ENCODE assay signal across 8 cellular contexts in genomic region chr1:41802532-41803501, GRCh38.
DNase-seq lines count a peak whose midpoint lies in the region; ATAC-seq and TF ChIP-seq lines count a peak whose summit lies in the region.

No MANE protein-coding gene starts in this region.

- no peaks in the 10 kb centered on the region for H3K27me3 ChIP-seq in heart right ventricle
- no peaks in the 10 kb centered on the region for H3K27me3 ChIP-seq in thymus (ENCODE audit: control insufficient read depth, insufficient read depth)

- intact Hi-C loops in heart right ventricle (cut with DNase I): loop anchor here in 2 of 10 donors (10.0 kb wide), 3 partner anchors 112 to 372 kb away; partner anchors contain the start of gene HIVEP3 (in 1 of the 2)

- in situ Hi-C loops in G401 (cut with HindIII; ENCODE audit: low sequenced_read_pairs): no loop called here

- peak overlapping the region; percentile 93 for H3K27ac Mint-ChIP-seq in T-cell

- ATAC-seq in HG02885 (IDR thresholded peaks at IDR 0.05; ENCODE audit: poor library complexity, unreplicated experiment): peak; percentile 35
- peak; percentile 72 to 76 (median 74) for ATAC-seq in T-cell (replicated peaks in 1 of 4)
- ATAC-seq in heart right ventricle: peak; percentile 54 to 80 (median 58)

- POLR2A ChIA-PET in T-cell (lab: Charles Lee): interaction anchor here in 1 of 2 donors (1.2 kb wide), 1 partner anchor 8 kb away, joined by 3 read pairs; no protein-coding TSS in a partner anchor

- CTCF ChIA-PET in T-cell (lab: Charles Lee): interaction anchor here in 1 of 2 donors (0.7 to 2.4 kb wide), 3 partner anchors 9 to 850 kb away, joined by 3 to 11 read pairs (median 3); no protein-coding TSS in a partner anchor

- H3K4me1 ChIP-seq in heart right ventricle (peaks cover 3 to 64% (median 11%) of the 10 kb centered on the region in 9 donors), thymus (ENCODE audit: control insufficient read depth, insufficient read depth, low read length) (peaks cover 46% of the 10 kb centered on the region)

- H3K36me3 Mint-ChIP-seq in T-cell: no peaks in the 10 kb centered on the region

- H3K4me3 ChIP-seq in heart right ventricle: no peak overlapping the region
- no peak overlapping the region for H3K4me3 ChIP-seq in thymus (ENCODE audit: low read length)

- no peak for TF ChIP-seq CTCF in heart right ventricle (IDR thresholded peaks at IDR 0.05)

- 69 to 75% methylated on average over 4 of the region's 4 CpGs for WGBS in heart right ventricle, 2 donors
- WGBS in thymus: 30% methylated on average over 4 of the region's 4 CpGs

- peak overlapping the region in 3 of 10 donors; percentile 34 to 82 (median 56) for H3K27ac ChIP-seq in heart right ventricle
- H3K27ac ChIP-seq in thymus (ENCODE audit: low read depth): peak overlapping the region; percentile 81

- H3K27me3 Mint-ChIP-seq in T-cell: no peaks in the 10 kb centered on the region

- H3K4me1 Mint-ChIP-seq in T-cell: peaks cover 82 to 89% (median 82%) of the 10 kb centered on the region in 3 donors

- DNase-seq in G401 (ENCODE audit: low spot score) (peak; percentile 76), T-cell (peak in 28 of 34 experiments; percentile 5 to 47 (median 30)), heart right ventricle (peak; percentile 53 to 73), dedifferentiated amniotic fluid mesenchymal stem cell (ENCODE audit: extremely low spot score) (no peak)
- no peak for DNase-seq in stimulated activated CD4-positive, alpha-beta T cell treated with anti-CD3 and anti-CD28 coated beads, Interleukin-15, amount 100 ng/mL, for 24 hours
- DNase-seq in activated CD4-positive, CD25-positive, alpha-beta regulatory T cell (lab: John Stamatoyannopoulos, UW): no peak

- H3K9me3 Mint-ChIP-seq in T-cell: no peaks in the 10 kb centered on the region

- H3K9me3 ChIP-seq in heart right ventricle (peaks cover 0 to 3% (median 0%) of the 10 kb centered on the region in 11 donors), thymus (ENCODE audit: control insufficient read depth) (no peaks in the 10 kb centered on the region)

- H3K36me3 ChIP-seq in heart right ventricle: no peaks in the 10 kb centered on the region
- H3K36me3 ChIP-seq in thymus (ENCODE audit: control insufficient read depth, insufficient read depth): no peaks in the 10 kb centered on the region

- peak overlapping the region; percentile 44 to 67 (median 54) for H3K4me3 Mint-ChIP-seq in T-cell

Comparison
In these comparisons a context has a peak if more than half of its experiments do, and no peak if none do; other contexts are left out.
1. DNase-seq: peak in G401 (single experiment), T-cell (28 of 34) and heart right ventricle (2 of 2); none in stimulated activated CD4-positive, alpha-beta T cell treated with anti-CD3 and anti-CD28 coated beads, Interleukin-15, amount 100 ng/mL, for 24 hours (single experiment), dedifferentiated amniotic fluid mesenchymal stem cell (single experiment) and activated CD4-positive, CD25-positive, alpha-beta regulatory T cell (0 of 4).
2. Peak in every context shown above with its lines, with median percentiles within 50 percentile points of each other: ATAC-seq.